22 cellular contexts compared by ENCODE assay signal in genomic region chr4:76757418-76757910, GRCh38.
DNase-seq lines count a peak whose midpoint lies in the region; ATAC-seq and TF ChIP-seq lines count a peak whose summit lies in the region.
"Had no signal": no experiment of that assay in that cellular context is flagged by ENCODE, and none has a peak within 500 bp of the region (broad histone marks: within the 10 kb centered on the region; RNA-seq: fewer than 3 reads in every experiment).

No MANE protein-coding gene starts in this region.

- H3K27me3 ChIP-seq in left ventricle myocardium inferior (ENCODE audit: low read depth), result no peaks in the 10 kb centered on the region
- H3K27me3 ChIP-seq in fibroblast of lung (ENCODE audit: control insufficient read depth, insufficient read depth, low read length), result no peaks in the 10 kb centered on the region
- H3K27me3 ChIP-seq in prostate gland (replicated peaks; ENCODE audit: insufficient read depth), result no peaks in the 10 kb centered on the region
- no peaks in the 10 kb centered on the region for H3K27me3 ChIP-seq in aorta (ENCODE audit: control insufficient read depth in 1 of 2, insufficient read depth in 2 of 2, low read length in 1 of 2)
- H3K27me3 ChIP-seq: breast epithelium, left lung had no signal

- no peaks in the 10 kb centered on the region for H3K9me3 ChIP-seq in left ventricle myocardium inferior (replicated peaks)
- no peaks in the 10 kb centered on the region for H3K9me3 ChIP-seq in fibroblast of lung (ENCODE audit: control insufficient read depth, insufficient read depth, low read depth, low read length)
- no peaks in the 10 kb centered on the region for H3K9me3 ChIP-seq in prostate gland
- H3K9me3 ChIP-seq in aorta (ENCODE audit: control insufficient read depth, low read length), result no peaks in the 10 kb centered on the region
- H3K9me3 ChIP-seq: breast epithelium, left lung, psoas muscle had no signal

- WGBS in prostate gland, result 69% methylated on average over 9 of the region's 9 CpGs
- WGBS in aorta, 2 donors, result 22 to 24% methylated on average over 9 of the region's 9 CpGs

- no peak for TF ChIP-seq POLR2A in prostate gland (IDR thresholded peaks at IDR 0.05)

- H3K4me3 ChIP-seq in left ventricle myocardium inferior (no peak overlapping the region), fibroblast of lung (replicated peaks in 1 of 4; ENCODE audit: control extremely low read depth in 1 of 4, insufficient read depth in 1 of 4, low read depth in 3 of 4, low read length in 4 of 4) (no peak overlapping the region), prostate gland (no peak overlapping the region), aorta (ENCODE audit: low read length in 2 of 2) (no peak overlapping the region)
- H3K4me3 ChIP-seq: breast epithelium, left lung, psoas muscle had no signal

- DNase-seq in left ventricle myocardium inferior, result no peak
- no peak for DNase-seq in cardiac septum (ENCODE audit: low spot score)
- no peak for DNase-seq in fibroblast of lung (ENCODE audit: low read depth in 2 of 2)
- DNase-seq in prostate gland (ENCODE audit: low spot score), result no peak
- no peak for DNase-seq in aorta
- no peak for DNase-seq in NCI-H2081 (lab: John Stamatoyannopoulos, UW)
- DNase-seq in midbrain (lab: John Stamatoyannopoulos, UW), result no peak
- DNase-seq in HuH-7 (ENCODE audit: low spot score), result no peak
- DNase-seq: 8988T; activated CD4-positive, alpha-beta T cell treated with anti-CD3 and anti-CD28 coated beads for 4 hours; amniotic stem cell; effector CD8-positive, alpha-beta T cell; foreskin fibroblast; left lung; NCI-H1417 treated with DMSO at 0.1 percent for 48 hours; NCI-H226; psoas muscle; Right ventricle myocardium superior; stimulated activated CD4-positive, alpha-beta T cell treated with anti-CD3 and anti-CD28 coated beads, Interleukin-4, amount 100 ng/mL, for 1 hour; T-helper 2 cell had no signal

- no peak overlapping the region for H3K4me2 ChIP-seq in fibroblast of lung (ENCODE audit: extremely low read depth, insufficient read depth, low read length)

- H2AFZ ChIP-seq in fibroblast of lung (ENCODE audit: low read length), result no peak overlapping the region

- TF ChIP-seq CTCF in left ventricle myocardium inferior (IDR thresholded peaks at IDR 0.05; ENCODE audit: borderline replicate concordance), result no peak
- TF ChIP-seq CTCF in fibroblast of lung (conservative IDR thresholded peaks at IDR 0.05 in 1 of 2, IDR thresholded peaks at IDR 0.05 in 1 of 2; ENCODE audit: low read depth in 1 of 2, low read length in 2 of 2), result no peak
- no peak for TF ChIP-seq CTCF in prostate gland (IDR thresholded peaks at IDR 0.05)

- H3K4me1 ChIP-seq in left ventricle myocardium inferior (peaks cover 18% of the 10 kb centered on the region), fibroblast of lung (ENCODE audit: control insufficient read depth, extremely low read depth, insufficient read depth, low read length) (peaks cover 40% of the 10 kb centered on the region), prostate gland (replicated peaks) (no peaks in the 10 kb centered on the region), aorta (ENCODE audit: control insufficient read depth in 1 of 2, insufficient read depth in 2 of 2, low read length in 2 of 2) (peaks cover 0 to 4% of the 10 kb centered on the region in 2 donors)
- H3K4me1 ChIP-seq: psoas muscle had no signal

- H3K79me2 ChIP-seq in fibroblast of lung (ENCODE audit: control insufficient read depth, insufficient read depth, low read length), result no peaks in the 10 kb centered on the region

- no peak overlapping the region for H3K9ac ChIP-seq in fibroblast of lung (ENCODE audit: insufficient read depth, low read length)

- H4K20me1 ChIP-seq in fibroblast of lung (ENCODE audit: control insufficient read depth, extremely low read depth, insufficient read depth, low read length), result no peaks in the 10 kb centered on the region

- H3K36me3 ChIP-seq in left ventricle myocardium inferior (peaks cover 7% of the 10 kb centered on the region), fibroblast of lung (ENCODE audit: control insufficient read depth, insufficient read depth, low read length) (peaks cover 17% of the 10 kb centered on the region), prostate gland (no peaks in the 10 kb centered on the region), aorta (ENCODE audit: control insufficient read depth in 1 of 2, insufficient read depth in 2 of 2, low read length in 1 of 2) (peaks cover 2 to 14% of the 10 kb centered on the region in 2 donors)

- intact Hi-C loops in left ventricle myocardium inferior (cut with micrococcal nuclease), result loop anchor here (5.0 kb wide), 1 partner anchor 245 kb away; no protein-coding TSS in a partner anchor
- intact Hi-C loops in cardiac septum (cut with DNase I), result loop anchor here (5.0 kb wide), 2 partner anchors 175 to 325 kb away; no protein-coding TSS in a partner anchor
- intact Hi-C loops in prostate gland (cut with DNase I), result loop anchor here (5.0 to 10.0 kb wide), 3 partner anchors 70 to 323 kb away; partner anchors contain the start of genes SEPTIN11 and SHROOM3
- intact Hi-C loops in aorta (cut with DNase I), result loop anchor here (5.0 to 10.0 kb wide), 4 partner anchors 70 to 325 kb away; partner anchors contain the start of gene SEPTIN11 (in 1 of the 2)

- H3K27ac ChIP-seq in left ventricle myocardium inferior (replicated peaks) (peak overlapping the region; percentile 37), fibroblast of lung (ENCODE audit: insufficient read depth, low read length) (peak overlapping the region; percentile 51), prostate gland (peak overlapping the region; percentile 47 to 54), aorta (ENCODE audit: low read depth in 1 of 2, low read length in 2 of 2) (peak overlapping the region in 1 of 2 donors; percentile 49)
- H3K27ac ChIP-seq: epithelial cell of prostate, psoas muscle had no signal

- peak; percentile 56 for ATAC-seq in aorta (ENCODE audit: low FRiP score)
